Comparison of ENCODE assay signal across 16 cellular contexts in genomic region chr1:58824753-58825389, GRCh38. TPM values are rescaled to one million over a fixed set of nuclear protein-coding genes. Genes with fewer than 3 reads are reported as not detected.
DNase-seq lines count a peak whose midpoint lies in the region; ATAC-seq, FAIRE-seq and TF ChIP-seq lines count a peak whose summit lies in the region.
"Had no signal": no experiment of that assay in that cellular context is flagged by ENCODE, and none has a peak within 500 bp of the region (broad histone marks: within the 10 kb centered on the region; RNA-seq: fewer than 3 reads in every experiment).

No MANE protein-coding gene starts in this region.

- no peak for FAIRE-seq in pancreas (lab: Jason Lieb, UNC)
- FAIRE-seq: G401.6, GM12891 had no signal

- 36 to 39% methylated on average over 5 of the region's 5 CpGs for WGBS in pancreas, 2 donors

- H3K4me3 Mint-ChIP-seq in HFFc6, result no peak overlapping the region
- H3K4me3 Mint-ChIP-seq: activated naive CD4-positive, alpha-beta T cell treated with anti-CD3 and anti-CD28 coated beads, Interleukin-2, amount 10 ng/mL, durations not matched to agents 7 days and 5 days; memory B cell had no signal

- H3K27ac ChIP-seq in SJCRH30 (no peak overlapping the region), pancreas (peak overlapping the region in 1 of 4 donors; percentile 37)
- H3K27ac ChIP-seq: SJSA1 had no signal

- H3K4me3 ChIP-seq in SJCRH30 (no peak overlapping the region), pancreas (no peak overlapping the region)
- H3K4me3 ChIP-seq: SJSA1 had no signal

- peaks cover 28% of the 10 kb centered on the region for H3K36me3 Mint-ChIP-seq in HFFc6 (ENCODE audit: low read depth)

- peak overlapping the region; percentile 63 for H3K27ac Mint-ChIP-seq in HFFc6
- H3K27ac Mint-ChIP-seq: activated naive CD4-positive, alpha-beta T cell treated with anti-CD3 and anti-CD28 coated beads, Interleukin-2, amount 10 ng/mL, durations not matched to agents 7 days and 5 days; memory B cell had no signal

- ATAC-seq in left cardiac atrium (peak in 1 of 2 donors; percentile 64), pancreas (peak; percentile 56 to 91 (median 83)), HG03460 (IDR thresholded peaks at IDR 0.05; ENCODE audit: unreplicated experiment) (no peak)

- peaks cover 28% of the 10 kb centered on the region for H3K9me3 Mint-ChIP-seq in HFFc6

- H3K27me3 Mint-ChIP-seq in HFFc6 (ENCODE audit: insufficient read depth), result no peaks in the 10 kb centered on the region; the same call in 1 of the 2 replicates

- H3K9me3 ChIP-seq in SJCRH30 (replicated peaks), result no peaks in the 10 kb centered on the region
- H3K9me3 ChIP-seq in pancreas, result peaks cover 0 to 2% (median 0%) of the 10 kb centered on the region in 4 donors
- H3K9me3 ChIP-seq: SJSA1 had no signal

- intact Hi-C loops in left cardiac atrium (cut with DNase I) (no loop called here), pancreas (cut with DNase I) (no loop called here)

- DNase-seq in HFFc6 (no peak), SJCRH30 (peak; percentile 30 to 46), left cardiac atrium (peak; percentile 45), pancreas (peak in 4 of 6 donors; percentile 15 to 76 (median 37)), dedifferentiated amniotic fluid mesenchymal stem cell (ENCODE audit: extremely low spot score) (no peak), inferior parietal cortex (ENCODE audit: extremely low spot score) (no peak), NCI-H2171 (lab: John Stamatoyannopoulos, UW) (no peak)
- DNase-seq: activated CD8-positive, alpha-beta memory T cell treated with anti-CD3 and anti-CD28 coated beads, Interleukin-2, amount 50 U/mL, for 48 hours; activated naive CD4-positive, alpha-beta T cell treated with anti-CD3 and anti-CD28 coated beads, Interleukin-2, amount 10 ng/mL, durations not matched to agents 7 days and 5 days; NCI-H2171 treated with DMSO at 0.1 percent for 48 hours; T1000 had no signal

- no peaks in the 10 kb centered on the region for H3K27me3 ChIP-seq in SJCRH30
- no peaks in the 10 kb centered on the region for H3K27me3 ChIP-seq in pancreas
- H3K27me3 ChIP-seq: SJSA1 had no signal

- TF ChIP-seq CTCF in HFFc6 (IDR thresholded peaks at IDR 0.05) (no peak), pancreas (IDR thresholded peaks at IDR 0.05) (no peak)

- H3K36me3 ChIP-seq in SJCRH30, result no peaks in the 10 kb centered on the region
- no peaks in the 10 kb centered on the region for H3K36me3 ChIP-seq in pancreas
- H3K36me3 ChIP-seq: SJSA1 had no signal

- 0 out of 2 replicates have a peak, but pooled peaks cover 3% of the 10 kb centered on the region for H3K4me1 ChIP-seq in SJCRH30
- H3K4me1 ChIP-seq in pancreas, result peaks cover 0 to 7% (median 3%) of the 10 kb centered on the region in 3 donors

- H3K4me1 Mint-ChIP-seq in HFFc6 (ENCODE audit: low read depth), result peaks cover 59% of the 10 kb centered on the region
- H3K4me1 Mint-ChIP-seq: activated naive CD4-positive, alpha-beta T cell treated with anti-CD3 and anti-CD28 coated beads, Interleukin-2, amount 10 ng/mL, durations not matched to agents 7 days and 5 days; memory B cell had no signal

RNA-seq across cellular contexts. Expression of gene JUN, which starts 41.0 kb away (rescaled TPM):
- total RNA-seq in HFFc6 (2021; fragmentation: NEBNext Ultra II Directional; extraction: Animal tissue kit (Norgen Biotek cat#: 25700)), result 10 to 100 TPM; 80.5 to 91.1 (median 82.2) TPM
- total RNA-seq in SJCRH30 (2014; rRNA removed; shearing (Covaris generic)), result 92.2 and 96.2 TPM in 2 replicates
- total RNA-seq in left cardiac atrium (10 to 100 TPM; 67.6 to 78.0 TPM), pancreas (100 to 1,000 TPM in 1 of 6 donors, 10 to 100 TPM in 5; 47.1 to 111 (median 86.2) TPM)
- 100 to 1,000 TPM in 1 of 2 donors, 10 to 100 TPM in 1; 45.0 to 134 TPM for polyA plus RNA-seq in pancreas

Comparison
In these comparisons a context has a peak if more than half of its experiments do, and no peak if none do; other contexts are left out.
1. DNase-seq: peak in SJCRH30 (2 of 2), left cardiac atrium (single experiment) and pancreas (4 of 6); none in HFFc6 (single experiment), dedifferentiated amniotic fluid mesenchymal stem cell (single experiment), inferior parietal cortex (single experiment) and NCI-H2171 (single experiment).